Comparison of ENCODE assay signal across 8 cellular contexts in the genomic region with DNA sequence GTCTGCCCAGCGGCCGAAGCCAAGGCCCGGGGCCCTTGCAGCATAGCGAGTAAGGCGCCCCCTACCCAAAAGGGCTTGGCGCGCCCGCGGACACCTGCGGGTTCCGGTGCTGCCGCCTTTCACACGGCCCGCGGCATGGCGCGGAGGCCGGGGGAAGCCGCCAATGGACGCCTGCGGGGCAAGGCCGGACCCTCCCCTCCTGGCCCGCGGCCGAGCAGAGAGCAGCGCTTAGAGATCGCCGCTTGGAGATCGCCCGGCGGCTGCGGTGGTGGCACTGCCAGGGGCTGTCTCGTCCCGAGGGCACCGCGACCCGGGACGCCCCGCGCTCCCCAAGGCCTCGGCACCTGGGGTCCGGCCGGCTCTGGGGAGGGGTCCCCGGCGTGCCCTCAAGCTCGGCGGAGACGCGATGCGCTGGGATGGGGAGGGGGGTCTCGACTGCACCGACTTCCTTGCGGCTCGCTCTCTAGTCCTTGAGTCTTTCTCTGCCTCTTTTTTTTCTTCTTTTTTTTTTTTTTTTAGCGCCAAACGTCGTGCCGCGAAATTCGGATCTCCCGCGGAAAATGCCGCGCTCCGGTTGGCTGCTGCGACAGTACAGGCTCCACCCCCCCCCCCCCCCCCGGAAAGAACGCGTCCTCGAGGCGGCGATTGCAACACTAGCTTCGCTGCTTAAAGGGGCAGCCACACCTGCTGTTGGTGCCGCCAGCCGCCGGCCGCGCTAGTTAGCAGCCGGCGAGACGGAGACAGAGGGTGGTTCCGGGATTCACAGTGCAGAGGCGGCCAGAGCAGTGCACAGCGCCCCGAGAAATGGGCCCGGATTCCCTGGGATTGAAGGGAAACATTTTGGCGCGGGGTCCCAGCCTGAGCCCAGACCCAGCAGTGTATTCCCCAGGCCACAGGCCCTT. TPM values are rescaled to one million over a fixed set of nuclear protein-coding genes. Genes with fewer than 3 reads are reported as not detected.
DNase-seq lines count a peak whose midpoint lies in the region; ATAC-seq and TF ChIP-seq lines count a peak whose summit lies in the region.

A gene with protein sequence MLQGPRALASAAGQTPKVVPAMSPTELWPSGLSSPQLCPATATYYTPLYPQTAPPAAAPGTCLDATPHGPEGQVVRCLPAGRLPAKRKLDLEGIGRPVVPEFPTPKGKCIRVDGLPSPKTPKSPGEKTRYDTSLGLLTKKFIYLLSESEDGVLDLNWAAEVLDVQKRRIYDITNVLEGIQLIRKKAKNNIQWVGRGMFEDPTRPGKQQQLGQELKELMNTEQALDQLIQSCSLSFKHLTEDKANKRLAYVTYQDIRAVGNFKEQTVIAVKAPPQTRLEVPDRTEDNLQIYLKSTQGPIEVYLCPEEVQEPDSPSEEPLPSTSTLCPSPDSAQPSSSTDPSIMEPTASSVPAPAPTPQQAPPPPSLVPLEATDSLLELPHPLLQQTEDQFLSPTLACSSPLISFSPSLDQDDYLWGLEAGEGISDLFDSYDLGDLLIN (minus strand): TSS at position 484 of the 902 bp plus-strand sequence. CDS start 440 bp downstream, at position 44.

- H3K79me2 ChIP-seq in neural cell (replicated peaks; ENCODE audit: insufficient read depth, low read length) = no peaks in the 10 kb centered on the region

- H3K4me3 Mint-ChIP-seq in CD4-positive, alpha-beta memory T cell = peak within 1 kb of the TSS; percentile 90 to 96 (median 92)
- H3K4me3 Mint-ChIP-seq in activated T-helper 2 cell treated with anti-CD3 and anti-CD28 coated beads, Interferon-gamma antibody, Interleukin-2, Interleukin-4, amounts not matched to agents 10 μg/mL and 5 μg/mL and 100 μg/mL, durations not matched to agents 14 hours and 24 hours and 36 hours (ENCODE audit: low read depth) = peak within 1 kb of the TSS; percentile 95
- peak within 1 kb of the TSS; percentile 93 to 98 for H3K4me3 Mint-ChIP-seq in stimulated activated naive CD8-positive, alpha-beta T cell treated with anti-CD3 and anti-CD28 coated beads, Interleukin-15, amount 100 ng/mL, for 72 hours

- H3K9me2 ChIP-seq in neural cell (ENCODE audit: insufficient read depth, low read length) = no peaks in the 10 kb centered on the region

- peak; percentile 34 for ATAC-seq in GM19468 (IDR thresholded peaks at IDR 0.05; ENCODE audit: extremely low read depth, unreplicated experiment)
- peak; percentile 83 for ATAC-seq in stimulated activated naive CD8-positive, alpha-beta T cell treated with anti-CD3 and anti-CD28 coated beads, Interleukin-15, amount 100 ng/mL, for 72 hours

- peaks cover 0 to 3% (median 0%) of the 10 kb centered on the region in 8 donors for H3K9me3 Mint-ChIP-seq in CD4-positive, alpha-beta memory T cell
- no peaks in the 10 kb centered on the region for H3K9me3 Mint-ChIP-seq in activated T-helper 2 cell treated with anti-CD3 and anti-CD28 coated beads, Interferon-gamma antibody, Interleukin-2, Interleukin-4, amounts not matched to agents 10 μg/mL and 5 μg/mL and 100 μg/mL, durations not matched to agents 14 hours and 24 hours and 36 hours
- no peaks in the 10 kb centered on the region for H3K9me3 Mint-ChIP-seq in stimulated activated naive CD8-positive, alpha-beta T cell treated with anti-CD3 and anti-CD28 coated beads, Interleukin-15, amount 100 ng/mL, for 72 hours

- POLR2A ChIA-PET in CD4-positive, alpha-beta memory T cell (lab: Charles Lee; ENCODE audit: partially characterized antibody) = interaction anchor here (0.6 to 11.2 kb wide), 17 partner anchors 9 to 187 kb away, joined by 3 to 135 read pairs (median 6); partner anchors contain the start of genes ASAP3, HNRNPR, ID3 and RPL11

- peak; percentile 31 for TF ChIP-seq RAD21 in neural cell (conservative IDR thresholded peaks at IDR 0.05)

- H3K36me3 ChIP-seq in CD4-positive, alpha-beta memory T cell (ENCODE audit: insufficient read depth, low read length) = no peaks in the 10 kb centered on the region
- H3K36me3 ChIP-seq in neural cell (ENCODE audit: insufficient read depth, low read length) = no peaks in the 10 kb centered on the region

- peak within 1 kb of the TSS; percentile 60 for H3K27ac ChIP-seq in CD4-positive, alpha-beta memory T cell (ENCODE audit: low read depth, low read length)
- H3K27ac ChIP-seq in neural cell (ENCODE audit: low read length) = no peak within 1 kb of the TSS

- H2AFZ ChIP-seq in neural cell (ENCODE audit: low read depth, low read length) = peak within 1 kb of the TSS; percentile 51

- peak within 1 kb of the TSS; percentile 40 to 64 for H3K4me3 ChIP-seq in CD4-positive, alpha-beta memory T cell (ENCODE audit: low read length in 2 of 2)
- H3K4me3 ChIP-seq in LNCaP clone FGC (ENCODE audit: low read depth, low read length) = peak within 1 kb of the TSS; percentile 56
- H3K4me3 ChIP-seq in fibroblast of the aortic adventitia (ENCODE audit: low read depth, low read length) = peak within 1 kb of the TSS; percentile 67
- peak within 1 kb of the TSS; percentile 73 for H3K4me3 ChIP-seq in neural cell (ENCODE audit: low read length)

- intact Hi-C loops in CD4-positive, alpha-beta memory T cell (cut with micrococcal nuclease) = loop anchor here (1.0 to 2.0 kb wide), 4 partner anchors 28 to 187 kb away; partner anchors contain the start of genes ASAP3, HNRNPR and ID3
- intact Hi-C loops in activated T-helper 2 cell treated with anti-CD3 and anti-CD28 coated beads, Interferon-gamma antibody, Interleukin-2, Interleukin-4, amounts not matched to agents 10 μg/mL and 5 μg/mL and 100 μg/mL, durations not matched to agents 14 hours and 24 hours and 36 hours (cut with micrococcal nuclease) = loop anchor here (2.0 kb wide), 1 partner anchor 28 kb away; the partner anchor contains the start of gene ID3

- no peak for TF ChIP-seq EP300 in neural cell (conservative IDR thresholded peaks at IDR 0.05; ENCODE audit: poor library complexity, severe bottlenecking)

- H3K27me3 Mint-ChIP-seq in CD4-positive, alpha-beta memory T cell = no peaks in the 10 kb centered on the region
- H3K27me3 Mint-ChIP-seq in activated T-helper 2 cell treated with anti-CD3 and anti-CD28 coated beads, Interferon-gamma antibody, Interleukin-2, Interleukin-4, amounts not matched to agents 10 μg/mL and 5 μg/mL and 100 μg/mL, durations not matched to agents 14 hours and 24 hours and 36 hours (ENCODE audit: low read depth) = no peaks in the 10 kb centered on the region
- H3K27me3 Mint-ChIP-seq in stimulated activated naive CD8-positive, alpha-beta T cell treated with anti-CD3 and anti-CD28 coated beads, Interleukin-15, amount 100 ng/mL, for 72 hours = no peaks in the 10 kb centered on the region

- H3K36me3 Mint-ChIP-seq in CD4-positive, alpha-beta memory T cell = no peaks in the 10 kb centered on the region
- peaks cover 5% of the 10 kb centered on the region for H3K36me3 Mint-ChIP-seq in activated T-helper 2 cell treated with anti-CD3 and anti-CD28 coated beads, Interferon-gamma antibody, Interleukin-2, Interleukin-4, amounts not matched to agents 10 μg/mL and 5 μg/mL and 100 μg/mL, durations not matched to agents 14 hours and 24 hours and 36 hours (ENCODE audit: low read depth)

- peak; percentile 78 to 86 (median 82) for DNase-seq in CD4-positive, alpha-beta memory T cell
- peak; percentile 13 for DNase-seq in LNCaP clone FGC (ENCODE audit: low read depth)
- peak; percentile 95 for DNase-seq in RPMI8226
- peak; percentile 78 for DNase-seq in activated T-helper 2 cell treated with anti-CD3 and anti-CD28 coated beads, Interferon-gamma antibody, Interleukin-2, Interleukin-4, amounts not matched to agents 10 μg/mL and 5 μg/mL and 100 μg/mL, durations not matched to agents 14 hours and 24 hours and 36 hours (ENCODE audit: low spot score)
- peak; percentile 78 for DNase-seq in fibroblast of the aortic adventitia (ENCODE audit: low read depth)
- DNase-seq in stimulated activated naive CD8-positive, alpha-beta T cell treated with anti-CD3 and anti-CD28 coated beads, Interleukin-15, amount 100 ng/mL, for 72 hours = peak; percentile 73 to 85

- peak within 1 kb of the TSS; percentile 86 to 97 (median 94) for H3K27ac Mint-ChIP-seq in CD4-positive, alpha-beta memory T cell
- peak within 1 kb of the TSS; percentile 96 for H3K27ac Mint-ChIP-seq in activated T-helper 2 cell treated with anti-CD3 and anti-CD28 coated beads, Interferon-gamma antibody, Interleukin-2, Interleukin-4, amounts not matched to agents 10 μg/mL and 5 μg/mL and 100 μg/mL, durations not matched to agents 14 hours and 24 hours and 36 hours
- H3K27ac Mint-ChIP-seq in stimulated activated naive CD8-positive, alpha-beta T cell treated with anti-CD3 and anti-CD28 coated beads, Interleukin-15, amount 100 ng/mL, for 72 hours = peak within 1 kb of the TSS; percentile 99 to 100

- no peaks in the 10 kb centered on the region for H3K27me3 ChIP-seq in CD4-positive, alpha-beta memory T cell (ENCODE audit: insufficient read depth, low read length)
- H3K27me3 ChIP-seq in neural cell (ENCODE audit: insufficient read depth, low read depth, low read length) = no peaks in the 10 kb centered on the region

- peaks cover 81% of the 10 kb centered on the region for H3K4me1 ChIP-seq in CD4-positive, alpha-beta memory T cell (ENCODE audit: insufficient read depth, low read length)

- peak within 1 kb of the TSS; percentile 34 for H3K9ac ChIP-seq in neural cell (ENCODE audit: low read length)

- no peaks in the 10 kb centered on the region for H4K20me1 ChIP-seq in neural cell (ENCODE audit: insufficient read depth)

- H3F3A ChIP-seq in neural cell (ENCODE audit: insufficient read depth, low read length, poor library complexity, severe bottlenecking) = no peaks in the 10 kb centered on the region

- H3K4me1 Mint-ChIP-seq in CD4-positive, alpha-beta memory T cell = peaks cover 57 to 89% (median 80%) of the 10 kb centered on the region in 4 donors
- H3K4me1 Mint-ChIP-seq in activated T-helper 2 cell treated with anti-CD3 and anti-CD28 coated beads, Interferon-gamma antibody, Interleukin-2, Interleukin-4, amounts not matched to agents 10 μg/mL and 5 μg/mL and 100 μg/mL, durations not matched to agents 14 hours and 24 hours and 36 hours (ENCODE audit: low read depth) = peaks cover 66% of the 10 kb centered on the region
- peaks cover 70% of the 10 kb centered on the region for H3K4me1 Mint-ChIP-seq in stimulated activated naive CD8-positive, alpha-beta T cell treated with anti-CD3 and anti-CD28 coated beads, Interleukin-15, amount 100 ng/mL, for 72 hours

- H3K9me3 ChIP-seq in CD4-positive, alpha-beta memory T cell (ENCODE audit: control insufficient read depth in 1 of 2, low read length in 2 of 2) = no peaks in the 10 kb centered on the region
- H3K9me3 ChIP-seq in neural cell (ENCODE audit: low read length) = no peaks in the 10 kb centered on the region

- peak within 1 kb of the TSS; percentile 51 for H3K4me2 ChIP-seq in neural cell (ENCODE audit: low read length)

- TF ChIP-seq CTCF in LNCaP clone FGC (IDR thresholded peaks at IDR 0.05; ENCODE audit: control insufficient read depth, extremely low read depth, insufficient read depth) (0 out of 2 replicates have a peak, but pooled peaks have one; percentile 12), fibroblast of the aortic adventitia (IDR thresholded peaks at IDR 0.05; ENCODE audit: insufficient read depth, low read length) (peak; percentile 19), neural cell (IDR thresholded peaks at IDR 0.05; ENCODE audit: poor library complexity, severe bottlenecking) (peak; percentile 56)

- CTCF ChIA-PET in CD4-positive, alpha-beta memory T cell (lab: Charles Lee; ENCODE audit: partially characterized antibody) = interaction anchor here (0.9 to 30.3 kb wide), 9 partner anchors 8 to 107 kb away, joined by 3 to 924 read pairs (median 5); no protein-coding TSS in a partner anchor

RNA-seq across cellular contexts. Expression of the gene that starts here (rescaled TPM):
- 1 to 10 TPM; 1.1 to 1.2 TPM for total RNA-seq in CD4-positive, alpha-beta memory T cell
- 1 to 10 TPM in 1 of 2 donors, under 1 TPM in 1; 0.69 to 1.1 TPM for polyA plus RNA-seq in CD4-positive, alpha-beta memory T cell
- total RNA-seq in activated T-helper 2 cell treated with anti-CD3 and anti-CD28 coated beads, Interferon-gamma antibody, Interleukin-2, Interleukin-4, amounts not matched to agents 10 μg/mL and 5 μg/mL and 100 μg/mL, durations not matched to agents 14 hours and 24 hours and 36 hours = 17.2 and 18.6 TPM in 2 replicates
- total RNA-seq in fibroblast of the aortic adventitia (ENCODE audit: low replicate concordance) = 5.6 TPM in 1 of 2 replicates, not detected in the other
- polyA plus RNA-seq in neural cell = 0.16 and 0.50 TPM in 2 replicates
- 0.24 and 0.35 TPM in 2 replicates for polyA minus RNA-seq in neural cell

Comparison
In these comparisons a context has a peak if more than half of its experiments do, and no peak if none do; other contexts are left out.
1. DNase-seq: peak in every context shown above with its lines; median percentile 95 in RPMI8226; 82 in CD4-positive, alpha-beta memory T cell; 79 in stimulated activated naive CD8-positive, alpha-beta T cell treated with anti-CD3 and anti-CD28 coated beads, Interleukin-15, amount 100 ng/mL, for 72 hours; 78 in activated T-helper 2 cell treated with anti-CD3 and anti-CD28 coated beads, Interferon-gamma antibody, Interleukin-2, Interleukin-4, amounts not matched to agents 10 μg/mL and 5 μg/mL and 100 μg/mL, durations not matched to agents 14 hours and 24 hours and 36 hours; 78 in fibroblast of the aortic adventitia; 13 in LNCaP clone FGC.